21 cellular contexts compared by ENCODE assay signal in genomic region chr2:222731183-222731582, GRCh38. TPM values are rescaled to one million over a fixed set of nuclear protein-coding genes. Genes with fewer than 3 reads are reported as not detected.
DNase-seq lines count a peak whose midpoint lies in the region; ATAC-seq and TF ChIP-seq lines count a peak whose summit lies in the region.
"Had no signal": no experiment of that assay in that cellular context is flagged by ENCODE, and none has a peak within 500 bp of the region (broad histone marks: within the 10 kb centered on the region; RNA-seq: fewer than 3 reads in every experiment).

No MANE protein-coding gene starts in this region.

- H2AFZ ChIP-seq in OCI-LY3 (ENCODE audit: low read depth, low read length) (peak overlapping the region; percentile 96; the same call in 1 of the 2 replicates), osteoblast (ENCODE audit: low read length) (peak overlapping the region; percentile 26)
- H2AFZ ChIP-seq: neural progenitor cell had no signal

- no peaks in the 10 kb centered on the region for H3K9me3 Mint-ChIP-seq in CD14-positive monocyte
- H3K9me3 Mint-ChIP-seq: activated T-helper 2 cell treated with anti-CD3 and anti-CD28 coated beads, Interferon-gamma antibody, Interleukin-2, Interleukin-4, amounts not matched to agents 10 μg/mL and 5 μg/mL and 100 μg/mL, durations not matched to agents 14 hours and 24 hours and 36 hours; neural progenitor cell; stimulated activated effector memory CD8-positive, alpha-beta T cell treated with anti-CD3 and anti-CD28 coated beads, Interleukin-12 subunit alpha, Interleukin-12 subunit beta, amount 100 ng/mL, for 72 hours had no signal

- peaks cover 0 to 3% (median 0%) of the 10 kb centered on the region in 3 donors for H3K27me3 Mint-ChIP-seq in CD14-positive monocyte (ENCODE audit: low read depth in 3 of 3)

- H3K79me2 ChIP-seq in OCI-LY3 (ENCODE audit: low read length) (no peaks in the 10 kb centered on the region), osteoblast (ENCODE audit: insufficient read depth, low read length) (no peaks in the 10 kb centered on the region)

- DNase-seq in CD14-positive monocyte (ENCODE audit: low spot score) (no peak), epithelial cell of proximal tubule (ENCODE audit: low read depth) (peak; percentile 69), osteoblast (ENCODE audit: insufficient read length, low spot score, missing footprints) (no peak), KBM-7 (no peak), SIG-M5 (lab: John Stamatoyannopoulos, UW) (no peak)
- DNase-seq: activated CD4-positive, CD25-positive, alpha-beta regulatory T cell; caudate nucleus; DMS79 treated with DMSO at 0.1 percent for 48 hours; effector CD4-positive, alpha-beta T cell; left cardiac atrium; NCI-H1092; NCI-H2081 treated with DMSO at 0.1 percent for 48 hours; NCI-H510A; upper lobe of left lung had no signal

- H3K4me1 ChIP-seq in OCI-LY3 (ENCODE audit: low read length) (peaks cover 42% of the 10 kb centered on the region), osteoblast (ENCODE audit: insufficient read depth, low read length) (peaks cover 18% of the 10 kb centered on the region)

- peak overlapping the region in 6 of 7 donors; percentile 4 to 85 (median 72) for H3K27ac Mint-ChIP-seq in CD14-positive monocyte
- H3K27ac Mint-ChIP-seq: activated T-helper 2 cell treated with anti-CD3 and anti-CD28 coated beads, Interferon-gamma antibody, Interleukin-2, Interleukin-4, amounts not matched to agents 10 μg/mL and 5 μg/mL and 100 μg/mL, durations not matched to agents 14 hours and 24 hours and 36 hours; neural progenitor cell; stimulated activated effector memory CD8-positive, alpha-beta T cell treated with anti-CD3 and anti-CD28 coated beads, Interleukin-12 subunit alpha, Interleukin-12 subunit beta, amount 100 ng/mL, for 72 hours had no signal

- no peak overlapping the region for H3K27ac ChIP-seq in OCI-LY3 (ENCODE audit: low read length)
- no peak overlapping the region for H3K27ac ChIP-seq in osteoblast (ENCODE audit: low read depth, low read length)
- H3K27ac ChIP-seq: HL-60, neural progenitor cell had no signal

- no peaks in the 10 kb centered on the region for H3K27me3 ChIP-seq in OCI-LY3 (ENCODE audit: low read depth, low read length)
- no peaks in the 10 kb centered on the region for H3K27me3 ChIP-seq in osteoblast (ENCODE audit: insufficient read depth, low read length)
- H3K27me3 ChIP-seq: upper lobe of left lung had no signal

- H4K20me1 ChIP-seq in OCI-LY3 (ENCODE audit: insufficient read depth, low read length) (no peaks in the 10 kb centered on the region), osteoblast (ENCODE audit: insufficient read depth, low read length) (no peaks in the 10 kb centered on the region)

- H3K36me3 ChIP-seq in OCI-LY3 (replicated peaks; ENCODE audit: low read depth, low read length) (no peaks in the 10 kb centered on the region), osteoblast (ENCODE audit: insufficient read depth, low read length) (no peaks in the 10 kb centered on the region)
- H3K36me3 ChIP-seq: neural progenitor cell, upper lobe of left lung had no signal

- H3K9ac ChIP-seq in OCI-LY3 (ENCODE audit: low read length): no peak overlapping the region
- H3K9ac ChIP-seq: neural progenitor cell had no signal

- H3K4me1 Mint-ChIP-seq in CD14-positive monocyte: peaks cover 31% of the 10 kb centered on the region
- H3K4me1 Mint-ChIP-seq: stimulated activated effector memory CD8-positive, alpha-beta T cell treated with anti-CD3 and anti-CD28 coated beads, Interleukin-12 subunit alpha, Interleukin-12 subunit beta, amount 100 ng/mL, for 72 hours had no signal

- H3K36me3 Mint-ChIP-seq in CD14-positive monocyte: peaks cover 0 to 2% of the 10 kb centered on the region in 2 donors
- H3K36me3 Mint-ChIP-seq: neural progenitor cell; stimulated activated effector memory CD8-positive, alpha-beta T cell treated with anti-CD3 and anti-CD28 coated beads, Interleukin-12 subunit alpha, Interleukin-12 subunit beta, amount 100 ng/mL, for 72 hours had no signal

- no peak overlapping the region for H3K4me3 ChIP-seq in OCI-LY3 (ENCODE audit: low read length)
- H3K4me3 ChIP-seq in epithelial cell of proximal tubule (ENCODE audit: low read depth, low read length): no peak overlapping the region
- H3K4me3 ChIP-seq in osteoblast (ENCODE audit: insufficient read depth, low read length): no peak overlapping the region
- H3K4me3 ChIP-seq: neural progenitor cell, upper lobe of left lung had no signal

- H3K4me2 ChIP-seq in OCI-LY3 (ENCODE audit: low read length): peak overlapping the region; percentile 64
- no peak overlapping the region for H3K4me2 ChIP-seq in osteoblast (ENCODE audit: insufficient read depth, low read length)
- H3K4me2 ChIP-seq: neural progenitor cell had no signal

- intact Hi-C loops in CD14-positive monocyte (cut with micrococcal nuclease): loop anchor here in 1 of 2 donors (10.0 kb wide), 1 partner anchor 64 kb away; no protein-coding TSS in a partner anchor

- peak overlapping the region in 1 of 2 donors; percentile 33 for H3K4me3 Mint-ChIP-seq in CD14-positive monocyte
- H3K4me3 Mint-ChIP-seq: neural progenitor cell; stimulated activated effector memory CD8-positive, alpha-beta T cell treated with anti-CD3 and anti-CD28 coated beads, Interleukin-12 subunit alpha, Interleukin-12 subunit beta, amount 100 ng/mL, for 72 hours had no signal

- in situ Hi-C loops in KBM-7 (cut with MboI; ENCODE audit: low pct_unique_long_range_greater_than_20kb, low sequenced_read_pairs): no loop called here

- H3K9me3 ChIP-seq in OCI-LY3 (ENCODE audit: insufficient read depth, low read length): no peaks in the 10 kb centered on the region
- no peaks in the 10 kb centered on the region for H3K9me3 ChIP-seq in osteoblast (ENCODE audit: low read depth, low read length)
- H3K9me3 ChIP-seq: upper lobe of left lung had no signal

- ATAC-seq in HG03045 (IDR thresholded peaks at IDR 0.05; ENCODE audit: unreplicated experiment) (no peak), GM21367 (IDR thresholded peaks at IDR 0.05; ENCODE audit: unreplicated experiment) (no peak)

- TF ChIP-seq CTCF in CD14-positive monocyte (IDR thresholded peaks at IDR 0.05) (no peak), OCI-LY3 (IDR thresholded peaks at IDR 0.05; ENCODE audit: low read depth, low read length) (no peak), epithelial cell of proximal tubule (conservative IDR thresholded peaks at IDR 0.05; ENCODE audit: low read depth, low read length) (no peak), osteoblast (IDR thresholded peaks at IDR 0.05; ENCODE audit: extremely low read depth, low read depth, low read length) (no peak)

RNA-seq across cellular contexts. Expression of gene MOGAT1, which starts 59.7 kb away (rescaled TPM):
- not detected for polyA plus RNA-seq in CD14-positive monocyte
- total RNA-seq in epithelial cell of proximal tubule: not detected in 2 replicates
- not detected in 2 replicates for total RNA-seq in osteoblast
- total RNA-seq: activated T-helper 2 cell treated with anti-CD3 and anti-CD28 coated beads, Interferon-gamma antibody, Interleukin-2, Interleukin-4, amounts not matched to agents 10 μg/mL and 5 μg/mL and 100 μg/mL, durations not matched to agents 14 hours and 24 hours and 36 hours had no signal
